23 cellular contexts compared by ENCODE assay signal in genomic region chr9:107881625-107882300, GRCh38.
"Had no signal": no experiment of that assay in that cellular context is flagged by ENCODE, and none has a peak within 500 bp of the region (broad histone marks: within the 10 kb centered on the region; RNA-seq: fewer than 3 reads in every experiment).

No MANE protein-coding gene starts in this region.

- H3K4me3 ChIP-seq: colonic mucosa, gastroesophageal sphincter, ovary, right lobe of liver had no signal

- H3K9me3 Mint-ChIP-seq: endodermal cell had no signal

- H3K4me3 Mint-ChIP-seq: activated naive CD4-positive, alpha-beta T cell treated with anti-CD3 and anti-CD28 coated beads, Interleukin-2, amount 10 ng/mL, durations not matched to agents 7 days and 5 days; activated naive CD8-positive, alpha-beta T cell treated with anti-CD3 and anti-CD28 coated beads, Interleukin-2, amount 50 U/mL, for 24 hours; activated T-cell treated with anti-CD3 and anti-CD28 coated beads, Interleukin-2, amount 50 U/mL, for 4 hours; endodermal cell; immature natural killer cell; naive thymus-derived CD8-positive, alpha-beta T cell; stimulated activated naive CD8-positive, alpha-beta T cell treated with anti-CD3 and anti-CD28 coated beads, Interleukin-15, Interleukin-2, amounts not matched to agents 100 ng/mL and 50 ng/mL, for 24 hours; T-cell had no signal

- ATAC-seq: activated naive CD8-positive, alpha-beta T cell treated with anti-CD3 and anti-CD28 coated beads, Interleukin-2, amount 50 U/mL, for 24 hours; activated T-cell treated with anti-CD3 and anti-CD28 coated beads, Interleukin-2, amount 50 U/mL, for 4 hours; gastroesophageal sphincter; naive thymus-derived CD8-positive, alpha-beta T cell; right lobe of liver; T-cell had no signal

- H3K36me3 Mint-ChIP-seq: activated naive CD4-positive, alpha-beta T cell treated with anti-CD3 and anti-CD28 coated beads, Interleukin-2, amount 10 ng/mL, durations not matched to agents 7 days and 5 days; immature natural killer cell; naive thymus-derived CD8-positive, alpha-beta T cell; T-cell had no signal

- H3K27me3 Mint-ChIP-seq: activated naive CD4-positive, alpha-beta T cell treated with anti-CD3 and anti-CD28 coated beads, Interleukin-2, amount 10 ng/mL, durations not matched to agents 7 days and 5 days; stimulated activated naive CD8-positive, alpha-beta T cell treated with anti-CD3 and anti-CD28 coated beads, Interleukin-15, Interleukin-2, amounts not matched to agents 100 ng/mL and 50 ng/mL, for 24 hours; T-cell had no signal

- H3K27ac Mint-ChIP-seq: activated naive CD4-positive, alpha-beta T cell treated with anti-CD3 and anti-CD28 coated beads, Interleukin-2, amount 10 ng/mL, durations not matched to agents 7 days and 5 days; activated naive CD8-positive, alpha-beta T cell treated with anti-CD3 and anti-CD28 coated beads, Interleukin-2, amount 50 U/mL, for 24 hours; endodermal cell; immature natural killer cell; naive thymus-derived CD8-positive, alpha-beta T cell; stimulated activated naive CD8-positive, alpha-beta T cell treated with anti-CD3 and anti-CD28 coated beads, Interleukin-15, Interleukin-2, amounts not matched to agents 100 ng/mL and 50 ng/mL, for 24 hours; T-cell had no signal

- DNase-seq: activated CD4-positive, alpha-beta T cell treated with anti-CD3 and anti-CD28 coated beads, Interleukin-2, amount 50 U/mL, for 1 hour; activated CD4-positive, CD25-positive, alpha-beta regulatory T cell; activated CD8-positive, alpha-beta memory T cell treated with anti-CD3 and anti-CD28 coated beads, Interleukin-2, amount 50 U/mL, for 4 hours; activated effector memory CD4-positive, alpha-beta T cell treated with Interleukin-2 at 50 U/mL for 16 hours; activated naive CD4-positive, alpha-beta T cell treated with anti-CD3 and anti-CD28 coated beads, Interleukin-2, amount 10 ng/mL, durations not matched to agents 7 days and 5 days; activated naive CD8-positive, alpha-beta T cell treated with anti-CD3 and anti-CD28 coated beads, Interleukin-2, amount 50 U/mL, for 24 hours; activated T-cell treated with anti-CD3 and anti-CD28 coated beads, Interleukin-2, amount 50 U/mL, for 4 hours; aorta; colonic mucosa; endodermal cell; immature natural killer cell; mesendoderm; naive thymus-derived CD8-positive, alpha-beta T cell; ovary; right lobe of liver; SK-N-SH; small intestine; stimulated activated CD4-positive, alpha-beta T cell treated with anti-CD3 and anti-CD28 coated beads, Interleukin-15, amount 100 ng/mL, for 24 hours; stimulated activated CD4-positive, alpha-beta T cell treated with anti-CD3 and anti-CD28 coated beads, Interleukin-2, amount 100 ng/mL, for 48 hours; T-cell; trophoblast cell had no signal

- H3K4me1 Mint-ChIP-seq: activated naive CD4-positive, alpha-beta T cell treated with anti-CD3 and anti-CD28 coated beads, Interleukin-2, amount 10 ng/mL, durations not matched to agents 7 days and 5 days; immature natural killer cell had no signal
